Comparison of ENCODE assay signal across 11 cellular contexts in the genomic region with DNA sequence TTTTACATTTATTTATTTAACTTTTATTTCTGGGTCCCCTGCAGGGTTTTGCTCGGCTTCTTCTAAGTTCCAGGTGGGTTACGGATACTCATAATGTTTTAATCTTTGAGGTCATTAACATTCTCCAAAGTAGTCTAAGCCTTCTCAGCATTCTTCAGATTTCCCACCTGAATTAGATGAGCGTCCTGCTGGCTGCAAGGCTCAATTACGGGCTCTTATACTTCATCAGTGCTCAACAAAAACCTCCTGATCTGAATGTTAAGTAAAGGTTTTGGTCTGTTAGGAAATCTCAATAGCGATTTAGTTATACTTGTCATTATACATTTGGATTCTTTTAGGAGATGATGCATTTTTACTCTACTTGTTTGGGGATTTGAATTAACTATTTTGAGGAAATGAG.
"Had no signal": no experiment of that assay in that cellular context is flagged by ENCODE, and none has a peak within 500 bp of the region (broad histone marks: within the 10 kb centered on the region; RNA-seq: fewer than 3 reads in every experiment).

No MANE protein-coding gene starts in this region.

- H3K4me3 Mint-ChIP-seq: activated CD4-positive, alpha-beta T cell treated with anti-CD3 and anti-CD28 coated beads for 36 hours; activated CD4-positive, alpha-beta T cell treated with anti-CD3 and anti-CD28 coated beads, Interleukin-2, amount 10 ng/mL, durations not matched to agents 7 days and 5 days; activated CD8-positive, alpha-beta T cell treated with anti-CD3 and anti-CD28 coated beads, Interleukin-2, amount 10 ng/mL, durations not matched to agents 7 days and 5 days; activated naive CD4-positive, alpha-beta T cell treated with anti-CD3 and anti-CD28 coated beads for 36 hours; activated naive CD8-positive, alpha-beta T cell treated with anti-CD3 and anti-CD28 coated beads for 36 hours; activated T-cell treated with anti-CD3 and anti-CD28 coated beads, Interleukin-2, amount 50 U/mL, for 24 hours; WTC11 had no signal

- H3K27me3 Mint-ChIP-seq: activated CD4-positive, alpha-beta T cell treated with anti-CD3 and anti-CD28 coated beads for 36 hours; activated CD4-positive, alpha-beta T cell treated with anti-CD3 and anti-CD28 coated beads, Interleukin-2, amount 10 ng/mL, durations not matched to agents 7 days and 5 days; activated naive CD8-positive, alpha-beta T cell treated with anti-CD3 and anti-CD28 coated beads for 36 hours; activated T-cell treated with anti-CD3 and anti-CD28 coated beads, Interleukin-2, amount 50 U/mL, for 24 hours had no signal

- H3K27ac Mint-ChIP-seq: activated CD4-positive, alpha-beta T cell treated with anti-CD3 and anti-CD28 coated beads for 36 hours; activated CD8-positive, alpha-beta T cell treated with anti-CD3 and anti-CD28 coated beads, Interleukin-2, amount 10 ng/mL, durations not matched to agents 7 days and 5 days; activated naive CD4-positive, alpha-beta T cell treated with anti-CD3 and anti-CD28 coated beads for 36 hours; activated naive CD8-positive, alpha-beta T cell treated with anti-CD3 and anti-CD28 coated beads for 36 hours; activated T-cell treated with anti-CD3 and anti-CD28 coated beads, Interleukin-2, amount 50 U/mL, for 24 hours had no signal

- H3K27me3 ChIP-seq: brain microvascular endothelial cell, MG63 had no signal

- H3K27ac ChIP-seq: brain microvascular endothelial cell, SK-N-MC had no signal

- H3K9me3 Mint-ChIP-seq: activated CD4-positive, alpha-beta T cell treated with anti-CD3 and anti-CD28 coated beads, Interleukin-2, amount 10 ng/mL, durations not matched to agents 7 days and 5 days; activated naive CD4-positive, alpha-beta T cell treated with anti-CD3 and anti-CD28 coated beads for 36 hours; activated naive CD8-positive, alpha-beta T cell treated with anti-CD3 and anti-CD28 coated beads for 36 hours; activated T-cell treated with anti-CD3 and anti-CD28 coated beads, Interleukin-2, amount 50 U/mL, for 24 hours; T-helper 1 cell treated with Interleukin-12 subunit alpha and Interleukin-12 subunit beta and Interleukin-4 antibody, amounts not matched to agents 30 μg/mL and 1 μg/mL, for 36 hours; WTC11 had no signal

- H3K4me3 ChIP-seq: MG63, SK-N-MC had no signal

- H3K9me3 ChIP-seq: MG63 had no signal
